ENCODE assay signal across 16 cellular contexts in the genomic region with DNA sequence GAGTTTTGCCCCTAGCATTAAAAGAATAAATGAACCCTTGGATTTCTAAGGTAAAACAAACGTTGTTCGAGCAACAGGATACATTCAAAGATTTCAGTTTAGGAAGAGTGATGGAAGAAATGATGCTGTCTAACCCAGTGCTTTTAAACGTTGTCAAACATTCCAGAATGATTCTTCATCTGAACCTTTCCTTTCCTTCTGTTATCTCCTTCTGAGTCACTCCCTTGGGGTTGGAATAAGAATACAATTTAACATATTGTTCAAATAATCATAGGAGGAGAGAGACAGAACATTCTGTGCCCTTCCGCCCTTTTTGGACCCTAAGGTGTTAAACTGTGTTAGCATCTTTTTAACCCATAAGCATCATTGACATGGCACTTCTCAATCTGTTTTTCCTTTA.
DNase-seq lines count a peak whose midpoint lies in the region; ATAC-seq and TF ChIP-seq lines count a peak whose summit lies in the region.
"Had no signal": no experiment of that assay in that cellular context is flagged by ENCODE, and none has a peak within 500 bp of the region (broad histone marks: within the 10 kb centered on the region; RNA-seq: fewer than 3 reads in every experiment).

No MANE protein-coding gene starts in this region.

- no peaks in the 10 kb centered on the region for H3K9me3 ChIP-seq in esophagus squamous epithelium
- H3K9me3 ChIP-seq: thyroid gland had no signal

- H3K27ac ChIP-seq in esophagus squamous epithelium: no peak overlapping the region
- H3K27ac ChIP-seq: C4-2B, thyroid gland had no signal

- TF ChIP-seq CTCF in fibroblast of villous mesenchyme (IDR thresholded peaks at IDR 0.05; ENCODE audit: insufficient read depth, low read depth, low read length): no peak
- no peak for TF ChIP-seq CTCF in esophagus squamous epithelium (IDR thresholded peaks at IDR 0.05)

- peak; percentile 68 for DNase-seq in HT1080 (ENCODE audit: low read depth)
- DNase-seq in amniotic stem cell (lab: John Stamatoyannopoulos, UW): peak; percentile 30
- DNase-seq in fibroblast of villous mesenchyme (ENCODE audit: low read depth): peak; percentile 10
- DNase-seq in stromal cell of bone marrow (ENCODE audit: low read depth): peak; percentile 13
- DNase-seq in esophagus squamous epithelium (lab: John Stamatoyannopoulos, UW): no peak
- DNase-seq in activated gamma-delta T cell treated with Interleukin-2 at 50 U/mL for 16 hours: no peak
- DNase-seq: activated CD4-positive, CD25-positive, alpha-beta regulatory T cell; activated CD8-positive, alpha-beta memory T cell treated with anti-CD3 and anti-CD28 coated beads, Interleukin-2, amount 10 ng/mL, durations not matched to agents 7 days and 5 days; activated naive CD4-positive, alpha-beta T cell treated with anti-CD3 and anti-CD28 coated beads for 36 hours; effector CD8-positive, alpha-beta T cell; immature natural killer cell; NCI-H1048; T-helper 1 cell; thyroid gland had no signal

- 62 to 72% methylated on average over 4 of the region's 4 CpGs for WGBS in esophagus squamous epithelium, 2 donors

- H3K4me3 ChIP-seq in fibroblast of villous mesenchyme (ENCODE audit: low read depth, low read length) (no peak overlapping the region), esophagus squamous epithelium (no peak overlapping the region)
- H3K4me3 ChIP-seq: thyroid gland had no signal

- intact Hi-C loops in esophagus squamous epithelium (cut with DNase I): no loop called here

- no peak for TF ChIP-seq POLR2A in esophagus squamous epithelium (IDR thresholded peaks at IDR 0.05)

- H3K4me1 ChIP-seq in esophagus squamous epithelium: no peaks in the 10 kb centered on the region
- H3K4me1 ChIP-seq: thyroid gland had no signal

- ATAC-seq in GM21381 (IDR thresholded peaks at IDR 0.05; ENCODE audit: unreplicated experiment): no peak
- ATAC-seq: activated CD8-positive, alpha-beta memory T cell treated with anti-CD3 and anti-CD28 coated beads, Interleukin-2, amount 10 ng/mL, durations not matched to agents 7 days and 5 days had no signal

- H3K27me3 ChIP-seq in esophagus squamous epithelium: no peaks in the 10 kb centered on the region
- H3K27me3 ChIP-seq: thyroid gland had no signal

- no peaks in the 10 kb centered on the region for H3K36me3 ChIP-seq in esophagus squamous epithelium
- H3K36me3 ChIP-seq: thyroid gland had no signal

Comparison
In these comparisons a context has a peak if more than half of its experiments do, and no peak if none do; other contexts are left out.
1. DNase-seq: peak in HT1080 (single experiment), amniotic stem cell (single experiment), fibroblast of villous mesenchyme (single experiment) and stromal cell of bone marrow (single experiment); none in esophagus squamous epithelium (single experiment) and activated gamma-delta T cell treated with Interleukin-2 at 50 U/mL for 16 hours (single experiment).